In genomic region chr10:100814751-100815474, GRCh38 we compare ENCODE assay signal across 1 cellular context.
TF ChIP-seq lines count a peak whose summit lies in the region.

No MANE protein-coding gene starts in this region.

TF ChIP-seq in GM23338, 12 proteins besides CTCF, POLR2A, EP300 and RAD21 (continued from another document):
- no peak for TF ChIP-seq ZNF331 (CRISPR knock-in tag; IDR thresholded peaks at IDR 0.05; ENCODE audit: low read depth)
- TF ChIP-seq JUNB (IDR thresholded peaks at IDR 0.05; ENCODE audit: unreplicated experiment) = no peak
- TF ChIP-seq REST (IDR thresholded peaks at IDR 0.05; ENCODE audit: unreplicated experiment) = no peak
- TF ChIP-seq EZH2 (IDR thresholded peaks at IDR 0.05; ENCODE audit: low read depth, unreplicated experiment) = no peak
TF ChIP-seq in GM23338: peak in this region for 0.
